ENCODE assay signal across 1 cellular context in genomic region chr19:8158411-8159074, GRCh38.
TF ChIP-seq lines count a peak whose summit lies in the region.

No MANE protein-coding gene starts in this region.

TF ChIP-seq in K562, 482 proteins besides CTCF, POLR2A, EP300 and RAD21 (continued from another document and continues in another):
- no peak for TF ChIP-seq ZBTB43 (CRISPR knock-in tag; IDR thresholded peaks at IDR 0.05)
- no peak for TF ChIP-seq E2F1 (CRISPR knock-in tag; IDR thresholded peaks at IDR 0.05)
- TF ChIP-seq ZNF212 (CRISPR knock-in tag; IDR thresholded peaks at IDR 0.05), result no peak
- TF ChIP-seq ELF4 (CRISPR knock-in tag; IDR thresholded peaks at IDR 0.05), result no peak
- TF ChIP-seq HDAC1 (IDR thresholded peaks at IDR 0.05), result peak in 1 of 2 experiments; percentile 48; a peak in 1 of 4 replicates
- no peak for TF ChIP-seq ARID3B (CRISPR knock-in tag; IDR thresholded peaks at IDR 0.05; ENCODE audit: borderline replicate concordance)
- peak; percentile 63 for TF ChIP-seq DACH1 (IDR thresholded peaks at IDR 0.05; ENCODE audit: partially characterized antibody)
- no peak for TF ChIP-seq KLF13 (tag; IDR thresholded peaks at IDR 0.05; ENCODE audit: borderline replicate concordance, low read depth)
- TF ChIP-seq SMAD2 (IDR thresholded peaks at IDR 0.05; ENCODE audit: low read depth, low read length), result no peak
- TF ChIP-seq SMARCC2 (IDR thresholded peaks at IDR 0.05; ENCODE audit: low read depth), result no peak
- no peak for TF ChIP-seq GTF3C2 (IDR thresholded peaks at IDR 0.05; ENCODE audit: borderline replicate concordance, extremely low read depth, insufficient read length)
- TF ChIP-seq HNRNPL (IDR thresholded peaks at IDR 0.05; ENCODE audit: low read depth, low read length), result no peak
- TF ChIP-seq GABPB1 (CRISPR knock-in tag; IDR thresholded peaks at IDR 0.05), result peak; percentile 34; the same call in 1 of the 2 replicates
- no peak for TF ChIP-seq PHF8 (IDR thresholded peaks at IDR 0.05; ENCODE audit: borderline replicate concordance, low read length)
- peak; percentile 75; the same call in 1 of the 2 replicates for TF ChIP-seq ARID2 (IDR thresholded peaks at IDR 0.05)
- TF ChIP-seq TOE1 (IDR thresholded peaks at IDR 0.05; ENCODE audit: borderline replicate concordance), result 0 out of 2 replicates have a peak, but pooled peaks have one; percentile 29
- no peak for TF ChIP-seq TOE1 (CRISPR knock-in tag; IDR thresholded peaks at IDR 0.05; ENCODE audit: borderline replicate concordance, low read depth)
- TF ChIP-seq BRF2 (IDR thresholded peaks at IDR 0.05; ENCODE audit: borderline replicate concordance, insufficient read depth, insufficient read length), result no peak
- no peak for TF ChIP-seq LEF1 (IDR thresholded peaks at IDR 0.05)
- TF ChIP-seq HLTF (IDR thresholded peaks at IDR 0.05), result no peak
- TF ChIP-seq ZNF3 (CRISPR knock-in tag; IDR thresholded peaks at IDR 0.05), result no peak
- TF ChIP-seq ZNF41 (CRISPR knock-in tag; conservative IDR thresholded peaks at IDR 0.05), result no peak
- no peak for TF ChIP-seq EZH2 (IDR thresholded peaks at IDR 0.05; ENCODE audit: borderline replicate concordance, low read depth, low read length)
- no peak for TF ChIP-seq ZNF12 (CRISPR knock-in tag; IDR thresholded peaks at IDR 0.05)
- TF ChIP-seq FOXA1 (IDR thresholded peaks at IDR 0.05; ENCODE audit: borderline replicate concordance), result no peak
- 0 out of 2 replicates have a peak, but pooled peaks have one; percentile 44 for TF ChIP-seq CTBP1 (IDR thresholded peaks at IDR 0.05; ENCODE audit: borderline replicate concordance)
- TF ChIP-seq MCM3 (IDR thresholded peaks at IDR 0.05), result no peak
- TF ChIP-seq SMARCA4 (IDR thresholded peaks at IDR 0.05), result no peak
- TF ChIP-seq KLF1 (tag; IDR thresholded peaks at IDR 0.05), result no peak
- no peak for TF ChIP-seq GTF2F1 (IDR thresholded peaks at IDR 0.05; ENCODE audit: low read depth, low read length)
- TF ChIP-seq TRIM24 (IDR thresholded peaks at IDR 0.05), result 0 out of 4 replicates have a peak, but pooled peaks of 1 of the 2 experiments have one; percentile 27
- peak; percentile 85 for TF ChIP-seq SMC3 (conservative IDR thresholded peaks at IDR 0.05; ENCODE audit: insufficient read depth, low read depth, low read length)
- 0 out of 4 replicates have a peak, but pooled peaks of 1 of the 2 experiments have one; percentile 40 for TF ChIP-seq ARNT (IDR thresholded peaks at IDR 0.05)
- TF ChIP-seq PTRF (tag; IDR thresholded peaks at IDR 0.05), result no peak
- no peak for TF ChIP-seq SRSF1 (IDR thresholded peaks at IDR 0.05; ENCODE audit: low read depth, low read length)
- TF ChIP-seq ADNP (tag; IDR thresholded peaks at IDR 0.05), result peak; percentile 61
- no peak for TF ChIP-seq RBM39 (optimal IDR thresholded peaks at IDR 0.05; ENCODE audit: low read depth, low read length)
- no peak for TF ChIP-seq FOXO4 (CRISPR knock-in tag; IDR thresholded peaks at IDR 0.05)
- peak; percentile 23 for TF ChIP-seq ASH1L (IDR thresholded peaks at IDR 0.05; ENCODE audit: borderline replicate concordance, low read depth, partially characterized antibody)
- no peak for TF ChIP-seq ZNF184 (CRISPR knock-in tag; IDR thresholded peaks at IDR 0.05)
- no peak for TF ChIP-seq E2F3 (CRISPR knock-in tag; IDR thresholded peaks at IDR 0.05)
- TF ChIP-seq MITF (IDR thresholded peaks at IDR 0.05), result no peak
- TF ChIP-seq DDX20 (tag; IDR thresholded peaks at IDR 0.05; ENCODE audit: low read depth), result no peak
- TF ChIP-seq SNIP1 (IDR thresholded peaks at IDR 0.05; ENCODE audit: low read depth), result no peak
- no peak for TF ChIP-seq ZBTB12 (CRISPR knock-in tag; IDR thresholded peaks at IDR 0.05)
- no peak for TF ChIP-seq TCF3 (CRISPR knock-in tag; IDR thresholded peaks at IDR 0.05)
- no peak for TF ChIP-seq ZNF146 (CRISPR knock-in tag; IDR thresholded peaks at IDR 0.05; ENCODE audit: unreplicated experiment)
- peak in 1 of 2 experiments; percentile 42; a peak in 1 of 4 replicates for TF ChIP-seq MNT (conservative IDR thresholded peaks at IDR 0.05)
- TF ChIP-seq TCF15 (CRISPR knock-in tag; IDR thresholded peaks at IDR 0.05), result no peak
- TF ChIP-seq HDAC2 (IDR thresholded peaks at IDR 0.05), result peak; percentile 95
- no peak for TF ChIP-seq KDM2B (CRISPR knock-in tag; IDR thresholded peaks at IDR 0.05)
- no peak for TF ChIP-seq PRMT5 (CRISPR knock-in tag; IDR thresholded peaks at IDR 0.05)
- TF ChIP-seq BACH1 (tag; IDR thresholded peaks at IDR 0.05), result no peak
- no peak for TF ChIP-seq HSF4 (CRISPR knock-in tag; IDR thresholded peaks at IDR 0.05; ENCODE audit: borderline replicate concordance)
- no peak for TF ChIP-seq ZC3H8 (IDR thresholded peaks at IDR 0.05)
- no peak for TF ChIP-seq YBX1 (IDR thresholded peaks at IDR 0.05)
- TF ChIP-seq TARDBP (IDR thresholded peaks at IDR 0.05), result no peak
- TF ChIP-seq CBX8 (IDR thresholded peaks at IDR 0.05; ENCODE audit: borderline replicate concordance, extremely low read depth, low read depth, low read length, poor library complexity, severe bottlenecking), result no peak
- TF ChIP-seq XRCC5 (IDR thresholded peaks at IDR 0.05; ENCODE audit: low read depth, low read length), result no peak
- TF ChIP-seq MAZ (CRISPR knock-in tag; conservative IDR thresholded peaks at IDR 0.05 in 1 of 2, IDR thresholded peaks at IDR 0.05 in 1 of 2), result 0 out of 4 replicates have a peak, but pooled peaks of 1 of the 2 experiments have one; percentile 27
